ENCODE assay signal across 17 cellular contexts in the genomic region with DNA sequence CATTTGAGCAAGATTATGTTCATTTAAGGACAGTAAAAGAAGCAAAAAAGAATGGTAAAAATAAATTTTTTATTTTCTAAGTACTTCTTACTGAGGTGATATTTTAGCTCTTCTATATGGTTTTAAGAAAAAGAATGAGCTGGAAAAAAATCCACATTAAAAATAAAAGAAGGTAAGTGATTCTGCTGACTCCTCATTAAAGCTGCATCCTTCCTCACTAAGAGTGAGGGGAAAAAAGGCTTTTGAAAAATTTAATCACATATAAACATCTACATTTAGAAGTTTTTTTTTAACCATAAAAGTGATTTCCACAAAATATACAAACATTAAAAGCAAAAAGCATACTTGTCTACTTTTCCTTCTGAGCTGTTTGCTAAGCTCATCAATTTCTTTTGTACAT. TPM values are rescaled to one million over a fixed set of nuclear protein-coding genes. Genes with fewer than 3 reads are reported as not detected.
DNase-seq lines count a peak whose midpoint lies in the region; ATAC-seq, FAIRE-seq and TF ChIP-seq lines count a peak whose summit lies in the region.
"Had no signal": no experiment of that assay in that cellular context is flagged by ENCODE, and none has a peak within 500 bp of the region (broad histone marks: within the 10 kb centered on the region; RNA-seq: fewer than 3 reads in every experiment).

No MANE protein-coding gene starts in this region.

- peaks cover 3% of the 10 kb centered on the region for H3K9me1 ChIP-seq in IMR-90 (ENCODE audit: insufficient read depth, low read length)

- no peaks in the 10 kb centered on the region for H3K9me3 ChIP-seq in A549
- H3K9me3 ChIP-seq in IMR-90 (ENCODE audit: control insufficient read depth, insufficient read depth, low read length), result no peaks in the 10 kb centered on the region
- H3K9me3 ChIP-seq in osteoblast (ENCODE audit: low read depth, low read length), result no peaks in the 10 kb centered on the region

- TF ChIP-seq RAD21 in A549 (conservative IDR thresholded peaks at IDR 0.05 in 1 of 2, IDR thresholded peaks at IDR 0.05 in 1 of 2) (no peak), IMR-90 (IDR thresholded peaks at IDR 0.05; ENCODE audit: low read length) (no peak)

- TF ChIP-seq POLR2A in A549 (IDR thresholded peaks at IDR 0.05; ENCODE audit: low read length) (no peak), IMR-90 (IDR thresholded peaks at IDR 0.05; ENCODE audit: low read depth, low read length) (no peak)

- CTCF ChIA-PET in A549 (lab: Yijun Ruan, JAX), result no interaction called here
- CTCF ChIA-PET in IMR-90 (lab: Yijun Ruan, JAX), result interaction anchor here (1.0 kb wide), 1 partner anchor 8 kb away, joined by 4 read pairs; no protein-coding TSS in a partner anchor

- H2AFZ ChIP-seq in IMR-90 (replicated peaks; ENCODE audit: low read length, poor library complexity), result no peak overlapping the region
- no peak overlapping the region for H2AFZ ChIP-seq in osteoblast (ENCODE audit: low read length)

- ATAC-seq in A549, result no peak
- ATAC-seq in IMR-90 (ENCODE audit: low read depth), result no peak
- no peak for ATAC-seq in sciatic nerve

- H3K27ac ChIP-seq in A549 (no peak overlapping the region), IMR-90 (ENCODE audit: insufficient read depth, low read length) (no peak overlapping the region), osteoblast (ENCODE audit: low read depth, low read length) (no peak overlapping the region)

- H3K14ac ChIP-seq in IMR-90 (replicated peaks; ENCODE audit: low read depth, low read length), result no peak overlapping the region

- no peaks in the 10 kb centered on the region for H3K27me3 ChIP-seq in IMR-90 (ENCODE audit: control insufficient read depth, insufficient read depth, low read length)
- H3K27me3 ChIP-seq in osteoblast (ENCODE audit: insufficient read depth, low read length), result no peaks in the 10 kb centered on the region

- TF ChIP-seq CTCF in A549 (IDR thresholded peaks at IDR 0.05) (no peak), IMR-90 (conservative IDR thresholded peaks at IDR 0.05; ENCODE audit: low read depth, low read length) (no peak), osteoblast (IDR thresholded peaks at IDR 0.05; ENCODE audit: extremely low read depth, low read depth, low read length) (no peak)

- no peak for TF ChIP-seq EP300 in A549 (IDR thresholded peaks at IDR 0.05)

- intact Hi-C loops in IMR-90 (cut with micrococcal nuclease), result no loop called here
- intact Hi-C loops in sciatic nerve (cut with DNase I), result no loop called here

- DNase-seq in A549 (ENCODE audit: low read depth in 1 of 2, low spot score in 1 of 2) (no peak), IMR-90 (no peak), foreskin melanocyte (no peak), sciatic nerve (ENCODE audit: low spot score) (no peak), osteoblast (ENCODE audit: insufficient read length, low spot score, missing footprints) (no peak)
- DNase-seq: 8988T; C1 segment of cervical spinal cord; Calu3; CD4-positive, alpha-beta memory T cell; COR-L47; DMS53; DMS79 treated with DMSO at 0.1 percent for 48 hours; H7; HCEC 1CT had no signal

- no peak overlapping the region for H4K8ac ChIP-seq in IMR-90 (ENCODE audit: low read depth in 2 of 2, low read length in 2 of 2)

- H3K4ac ChIP-seq in IMR-90 (ENCODE audit: low read depth, low read length), result no peak overlapping the region

- H2AK9ac ChIP-seq in IMR-90 (replicated peaks; ENCODE audit: low read depth, low read length, poor library complexity), result no peak overlapping the region

- H3K79me2 ChIP-seq in osteoblast (ENCODE audit: insufficient read depth, low read length), result peaks cover 3% of the 10 kb centered on the region

- POLR2A ChIA-PET in A549 (lab: Yijun Ruan, JAX) (no interaction called here), IMR-90 (lab: Charles Lee; ENCODE audit: unreplicated experiment) (interaction anchor here (0.6 kb wide), 1 partner anchor 28 kb away, joined by 3 read pairs; a partner anchor contains a TSS)

- no peak overlapping the region for H2BK15ac ChIP-seq in IMR-90 (ENCODE audit: low read depth, low read length)

- BruUV-seq in IMR-90 (replicated peaks; lab: Mats Ljungman, UMichigan), result no TSS peak

- in situ Hi-C loops in IMR-90 (cut with MboI; ENCODE audit: low sequenced_read_pairs), result no loop called here

- H4K20me1 ChIP-seq in IMR-90 (ENCODE audit: insufficient read depth, low read length), result no peaks in the 10 kb centered on the region
- peaks cover 8% of the 10 kb centered on the region for H4K20me1 ChIP-seq in osteoblast (ENCODE audit: insufficient read depth, low read length)

- no peak overlapping the region for H3K23ac ChIP-seq in IMR-90 (ENCODE audit: low read depth, low read length)

- H3K79me1 ChIP-seq in IMR-90 (ENCODE audit: low read depth in 1 of 2, low read length in 2 of 2), result peaks cover 2 to 8% of the 10 kb centered on the region in 2 experiments; a peak in 3 of 4 replicates

- no peak overlapping the region for H4K5ac ChIP-seq in IMR-90 (ENCODE audit: low read depth, low read length)

- H3K4me2 ChIP-seq in A549, result no peak overlapping the region
- no peak overlapping the region for H3K4me2 ChIP-seq in IMR-90 (ENCODE audit: low read depth, low read length)
- no peak overlapping the region for H3K4me2 ChIP-seq in osteoblast (ENCODE audit: insufficient read depth, low read length)

- FAIRE-seq in A549 (lab: Jason Lieb, UNC) (no peak), islet of Langerhans (lab: Jason Lieb, UNC) (peak; percentile 13)
- FAIRE-seq: GM12892, H1 had no signal

- no peak overlapping the region for H2BK120ac ChIP-seq in IMR-90 (ENCODE audit: low read depth, low read length)

- dilution Hi-C loops in IMR-90 (cut with HindIII; ENCODE audit: low sequenced_read_pairs, unreplicated experiment), result no loop called here

- H4K91ac ChIP-seq in IMR-90 (ENCODE audit: insufficient read depth, low read depth, low read length), result no peak overlapping the region

- no peak overlapping the region for H2BK5ac ChIP-seq in IMR-90 (ENCODE audit: low read depth, low read length, poor library complexity, severe bottlenecking)

- H3K4me1 ChIP-seq in A549 (peaks cover 12% of the 10 kb centered on the region), IMR-90 (ENCODE audit: control insufficient read depth, insufficient read depth, low read length) (peaks cover 2% of the 10 kb centered on the region; the same call in 1 of the 2 replicates), osteoblast (ENCODE audit: insufficient read depth, low read length) (peaks cover 21% of the 10 kb centered on the region)

- no peak overlapping the region for H3K18ac ChIP-seq in IMR-90 (ENCODE audit: low read depth, low read length)

- no peak overlapping the region for H3K56ac ChIP-seq in IMR-90 (ENCODE audit: extremely low read depth, insufficient read depth, low read length)

- H3K36me3 ChIP-seq in IMR-90 (ENCODE audit: control insufficient read depth, insufficient read depth, low read length) (peaks cover 11% of the 10 kb centered on the region), osteoblast (ENCODE audit: insufficient read depth, low read length) (peaks cover 31% of the 10 kb centered on the region)

- H3K4me3 ChIP-seq in A549 (no peak overlapping the region), IMR-90 (ENCODE audit: insufficient read depth, low read depth, low read length) (no peak overlapping the region), osteoblast (ENCODE audit: insufficient read depth, low read length) (no peak overlapping the region)

- H3K9ac ChIP-seq in IMR-90 (ENCODE audit: low read depth, low read length), result no peak overlapping the region

- H2BK20ac ChIP-seq in IMR-90 (ENCODE audit: low read depth, low read length), result no peak overlapping the region

- no peak overlapping the region for H2AK5ac ChIP-seq in IMR-90 (ENCODE audit: low read depth, low read length)

TF ChIP-seq in A549, 52 proteins besides CTCF, POLR2A, EP300 and RAD21:
- TF ChIP-seq MAFK (IDR thresholded peaks at IDR 0.05; ENCODE audit: partially characterized antibody) (peak; percentile 59), ZSCAN20 (CRISPR knock-in tag; IDR thresholded peaks at IDR 0.05) (no peak)

TF ChIP-seq in IMR-90, 13 proteins besides CTCF, POLR2A, EP300 and RAD21:
- peak; percentile 53 for TF ChIP-seq MAFK (IDR thresholded peaks at IDR 0.05; ENCODE audit: low read depth, low read length)
- TF ChIP-seq, protein P1, sequence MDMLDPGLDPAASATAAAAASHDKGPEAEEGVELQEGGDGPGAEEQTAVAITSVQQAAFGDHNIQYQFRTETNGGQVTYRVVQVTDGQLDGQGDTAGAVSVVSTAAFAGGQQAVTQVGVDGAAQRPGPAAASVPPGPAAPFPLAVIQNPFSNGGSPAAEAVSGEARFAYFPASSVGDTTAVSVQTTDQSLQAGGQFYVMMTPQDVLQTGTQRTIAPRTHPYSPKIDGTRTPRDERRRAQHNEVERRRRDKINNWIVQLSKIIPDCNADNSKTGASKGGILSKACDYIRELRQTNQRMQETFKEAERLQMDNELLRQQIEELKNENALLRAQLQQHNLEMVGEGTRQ (IDR thresholded peaks at IDR 0.05; ENCODE audit: low read depth, low read length), result no peak
TF ChIP-seq in IMR-90: peak in this region for 1.

RNA-seq across cellular contexts. Expression of a gene that starts 28.3 kb away (rescaled TPM):
- polyA plus RNA-seq in A549 (2011; rRNA removed) (0.88 and 2.1 TPM in 2 replicates), A549 (2017; fragmentation: RNase III; extraction: RNeasy Plus Mini Kit Qiagen cat#74134 plus additional on column Dnase treatment) (1.3 to 1.8 TPM (median 1.5 TPM) in 3 replicates), IMR-90 (2012; rRNA removed) (68.1 and 76.4 TPM in 2 replicates)
- 0.95 and 1.2 TPM in 2 replicates for polyA plus RNA-seq in A549 (2012; cell fraction: cytosol; rRNA removed)
- polyA plus RNA-seq in A549 (2012; cell fraction: nucleus; rRNA removed), result 0.88 and 3.0 TPM in 2 replicates
- 1.5 TPM in 2 replicates for polyA minus RNA-seq in A549 (2011; rRNA and poly(A)+ RNA removed)
- total RNA-seq in IMR-90 (2012; rRNA removed) (9.7 and 10.6 TPM in 2 replicates), sciatic nerve (172 TPM), osteoblast (22.1 and 27.7 TPM in 2 replicates)
- polyA plus RNA-seq in IMR-90 (2012; cell fraction: cytosol; rRNA removed), result 70.9 and 119 TPM in 2 replicates
- polyA plus RNA-seq in IMR-90 (2012; cell fraction: nucleus; rRNA removed; ENCODE audit: low replicate concordance), result 25.1 and 44.9 TPM in 2 replicates
